In the genomic region with DNA sequence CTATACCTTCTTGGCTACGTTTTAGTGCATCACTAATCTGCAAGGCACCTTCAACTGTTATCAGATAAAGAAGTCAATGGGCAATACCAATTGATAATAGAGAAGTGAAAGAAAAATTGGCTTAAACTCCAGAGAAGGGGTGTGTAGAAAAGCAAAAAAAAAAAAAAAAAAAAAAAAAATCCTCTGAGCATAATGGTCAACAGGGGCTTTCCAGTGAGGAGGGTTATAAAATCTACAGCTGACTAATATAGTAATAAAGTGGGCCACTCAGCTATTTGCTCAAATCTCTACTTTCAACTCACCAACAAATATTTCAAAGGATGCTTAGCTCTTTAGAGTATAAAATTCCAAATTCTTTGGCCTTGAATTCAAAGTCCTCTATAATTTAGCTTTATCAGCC, we compare ENCODE assay signal across 23 cellular contexts.
"Had no signal": no experiment of that assay in that cellular context is flagged by ENCODE, and none has a peak within 500 bp of the region (broad histone marks: within the 10 kb centered on the region; RNA-seq: fewer than 3 reads in every experiment).

No MANE protein-coding gene starts in this region.

- H3K27ac ChIP-seq: hepatocyte, left ventricle myocardium inferior, pancreas, prostate gland, spleen, suprapubic skin, thoracic aorta, tibial artery, upper lobe of right lung had no signal

- H3K4me2 ChIP-seq: hepatocyte had no signal

- H2AFZ ChIP-seq: hepatocyte had no signal

- H3K9me3 ChIP-seq: left ventricle myocardium inferior, pancreas, prostate gland, spleen, suprapubic skin, thoracic aorta, tibial artery, upper lobe of right lung had no signal

- H3K4me1 ChIP-seq: pancreas, prostate gland, spleen, suprapubic skin, upper lobe of right lung had no signal

- H3K36me3 ChIP-seq: left ventricle myocardium inferior, pancreas, prostate gland, spleen, suprapubic skin, thoracic aorta, tibial artery, upper lobe of right lung had no signal

- H3K4me3 ChIP-seq: hepatocyte, left ventricle myocardium inferior, lung, pancreas, prostate gland, spleen, suprapubic skin, thoracic aorta, tibial artery, upper lobe of right lung had no signal

- DNase-seq: islet precursor cell; left ventricle myocardium inferior; mesendoderm; naive B cell; natural killer cell; pancreas; posterior cingulate gyrus; retina; right cardiac atrium; small intestine; spleen; stimulated activated CD4-positive, alpha-beta T cell treated with anti-CD3 and anti-CD28 coated beads, Interleukin-4, amount 100 ng/mL, for 24 hours; stimulated activated naive CD4-positive, alpha-beta T cell; tibial artery; trophoblast cell; upper lobe of right lung had no signal

- H3K27me3 ChIP-seq: hepatocyte, pancreas, spleen, suprapubic skin, tibial artery, upper lobe of right lung had no signal

- ATAC-seq: natural killer cell; pancreas; right cardiac atrium; sciatic nerve; stimulated activated effector memory CD8-positive, alpha-beta T cell treated with anti-CD3 and anti-CD28 coated beads, Interleukin-12 subunit alpha, Interleukin-12 subunit beta, amount 100 ng/mL, for 72 hours; upper lobe of right lung had no signal
